Comparison of ENCODE assay signal across 15 cellular contexts in genomic region chr2:226477221-226478120, GRCh38.
DNase-seq lines count a peak whose midpoint lies in the region; ATAC-seq and TF ChIP-seq lines count a peak whose summit lies in the region.
"Had no signal": no experiment of that assay in that cellular context is flagged by ENCODE, and none has a peak within 500 bp of the region (broad histone marks: within the 10 kb centered on the region; RNA-seq: fewer than 3 reads in every experiment).

No MANE protein-coding gene starts in this region.

- H3K4me2 ChIP-seq in HCT116 (ENCODE audit: low read length) (peak overlapping the region; percentile 64), mesendoderm (ENCODE audit: low read length) (no peak overlapping the region)
- H3K4me2 ChIP-seq: BLaER1 treated with 17β-estradiol and CSF1 and Interleukin-3, amounts not matched to agents 10 nM and 100 nM had no signal

- DNase-seq in HCT116 (ENCODE audit: low read depth, low spot score), result no peak
- no peak for DNase-seq in coronary artery (ENCODE audit: low spot score)
- DNase-seq in mesendoderm, result peak; percentile 11
- no peak for DNase-seq in stomach
- no peak for DNase-seq in stimulated activated CD4-positive, alpha-beta T cell treated with anti-CD3 and anti-CD28 coated beads, Interleukin-12 subunit alpha, Interleukin-12 subunit beta, amount 100 ng/mL, for 4 hours
- DNase-seq in NCI-H82 treated with DMSO at 0.1 percent for 48 hours (lab: John Stamatoyannopoulos, UW; ENCODE audit: unreplicated experiment), result no peak
- no peak for DNase-seq in activated naive CD8-positive, alpha-beta T cell treated with anti-CD3 and anti-CD28 coated beads for 36 hours
- DNase-seq: effector memory CD8-positive, alpha-beta T cell; naive B cell; NCI-H1694 treated with DMSO at 0.1 percent for 48 hours; stimulated activated CD4-positive, alpha-beta T cell treated with anti-CD3 and anti-CD28 coated beads, Interleukin-4, amount 100 ng/mL, for 1 hour; T-helper 2 cell had no signal

- peak; percentile 56 for TF ChIP-seq EP300 in stomach (IDR thresholded peaks at IDR 0.05)

- WGBS in mesendoderm (ENCODE audit: extremely low coverage, insufficient coverage, low lambda C conversion rate), result no CpG with 5 or more reads among the region's 10 CpGs
- WGBS in stomach, 5 donors, result 55 to 75% (median 58%) methylated on average over 10 of the region's 10 CpGs

- H3K27ac ChIP-seq in HCT116 (ENCODE audit: low read depth, low read length) (peak overlapping the region; percentile 90), coronary artery (peak overlapping the region; percentile 47 to 75), mesendoderm (ENCODE audit: low read depth, low read length) (peak overlapping the region; percentile 58), stomach (peak overlapping the region in 4 of 5 donors; percentile 57 to 85 (median 76))
- H3K27ac ChIP-seq: BLaER1 treated with 17β-estradiol and CSF1 and Interleukin-3, amounts not matched to agents 10 nM and 100 nM had no signal

- no peaks in the 10 kb centered on the region for H3K79me1 ChIP-seq in mesendoderm (ENCODE audit: low read length)

- no peaks in the 10 kb centered on the region for H4K20me1 ChIP-seq in HCT116 (ENCODE audit: insufficient read depth)
- H4K20me1 ChIP-seq: BLaER1 treated with 17β-estradiol and CSF1 and Interleukin-3, amounts not matched to agents 10 nM and 100 nM had no signal

- TF ChIP-seq CTCF in HCT116 (IDR thresholded peaks at IDR 0.05 in 2 of 3, conservative IDR thresholded peaks at IDR 0.05 in 1 of 3; ENCODE audit: borderline replicate concordance in 1 of 3, insufficient read depth in 1 of 3, low read depth in 2 of 3, low read length in 2 of 3), result no peak
- TF ChIP-seq CTCF in coronary artery (IDR thresholded peaks at IDR 0.05), result no peak
- no peak for TF ChIP-seq CTCF in stomach (IDR thresholded peaks at IDR 0.05)

- TF ChIP-seq POLR2A in HCT116 (IDR thresholded peaks at IDR 0.05; ENCODE audit: borderline replicate concordance, extremely low read depth, insufficient read depth, insufficient read length) (no peak), stomach (IDR thresholded peaks at IDR 0.05) (no peak)

- H3K18ac ChIP-seq in mesendoderm (ENCODE audit: low read length), result peak overlapping the region; percentile 75

- no peak overlapping the region for H3K56ac ChIP-seq in mesendoderm (ENCODE audit: low read length)

- H3K9me3 ChIP-seq in HCT116 (ENCODE audit: control insufficient read depth in 1 of 2, insufficient read depth in 1 of 2, low read depth in 1 of 2, low read length in 2 of 2) (no peaks in the 10 kb centered on the region; a peak in 1 of 4 replicates), stomach (no peaks in the 10 kb centered on the region)

- H3K4ac ChIP-seq in mesendoderm (ENCODE audit: low read depth, low read length), result peak overlapping the region; percentile 59

- ATAC-seq in HCT116, result no peak
- ATAC-seq in GM19463 (IDR thresholded peaks at IDR 0.05; ENCODE audit: unreplicated experiment), result no peak
- ATAC-seq: effector memory CD8-positive, alpha-beta T cell had no signal

- peaks cover 8% of the 10 kb centered on the region for H3K27me3 Mint-ChIP-seq in activated naive CD8-positive, alpha-beta T cell treated with anti-CD3 and anti-CD28 coated beads for 36 hours
- H3K27me3 Mint-ChIP-seq: activated naive CD4-positive, alpha-beta T cell treated with anti-CD3 and anti-CD28 coated beads, Interleukin-2, amount 50 U/mL, for 24 hours had no signal

- CTCF ChIA-PET in HCT116 (lab: Charles Lee), result no interaction called here

- H3K4me3 ChIP-seq in HCT116 (replicated peaks in 1 of 2; ENCODE audit: low read depth in 1 of 2, low read length in 2 of 2) (no peak overlapping the region), coronary artery (no peak overlapping the region), mesendoderm (ENCODE audit: low read length) (no peak overlapping the region), stomach (no peak overlapping the region)
- H3K4me3 ChIP-seq: BLaER1 treated with 17β-estradiol and CSF1 and Interleukin-3, amounts not matched to agents 10 nM and 100 nM had no signal

- no peak overlapping the region for H2BK5ac ChIP-seq in mesendoderm (ENCODE audit: low read length)

- intact Hi-C loops in HCT116 (cut with micrococcal nuclease) (no loop called here), stomach (cut with DNase I; ENCODE audit: low total_unique reads) (no loop called here)

- H3K9ac ChIP-seq in HCT116 (ENCODE audit: low read length) (peak overlapping the region; percentile 61), mesendoderm (ENCODE audit: low read length) (no peak overlapping the region)
- H3K9ac ChIP-seq: BLaER1 treated with 17β-estradiol and CSF1 and Interleukin-3, amounts not matched to agents 10 nM and 100 nM had no signal

- no peaks in the 10 kb centered on the region for H3K36me3 Mint-ChIP-seq in activated naive CD8-positive, alpha-beta T cell treated with anti-CD3 and anti-CD28 coated beads for 36 hours
- H3K36me3 Mint-ChIP-seq: activated naive CD4-positive, alpha-beta T cell treated with anti-CD3 and anti-CD28 coated beads, Interleukin-2, amount 50 U/mL, for 24 hours; naive B cell had no signal

- peaks cover 44 to 81% of the 10 kb centered on the region in 2 experiments for H3K4me1 ChIP-seq in HCT116 (ENCODE audit: control insufficient read depth in 1 of 2, insufficient read depth in 2 of 2, low read length in 2 of 2)
- H3K4me1 ChIP-seq in mesendoderm (ENCODE audit: control insufficient read depth, low read depth, low read length), result peaks cover 2% of the 10 kb centered on the region
- peaks cover 0 to 32% (median 21%) of the 10 kb centered on the region in 4 donors for H3K4me1 ChIP-seq in stomach
- H3K4me1 ChIP-seq: BLaER1 treated with 17β-estradiol and CSF1 and Interleukin-3, amounts not matched to agents 10 nM and 100 nM had no signal

- peaks cover 0 to 10% of the 10 kb centered on the region in 2 experiments; a peak in 1 of 4 replicates for H3K36me3 ChIP-seq in HCT116 (ENCODE audit: control insufficient read depth in 1 of 2, insufficient read depth in 2 of 2, low read length in 2 of 2)
- H3K36me3 ChIP-seq in mesendoderm (ENCODE audit: control insufficient read depth, insufficient read depth, low read length), result no peaks in the 10 kb centered on the region
- no peaks in the 10 kb centered on the region for H3K36me3 ChIP-seq in stomach
- H3K36me3 ChIP-seq: BLaER1 treated with 17β-estradiol and CSF1 and Interleukin-3, amounts not matched to agents 10 nM and 100 nM had no signal

- H2BK15ac ChIP-seq in mesendoderm (replicated peaks; ENCODE audit: low read depth), result peak overlapping the region; percentile 96

- H3K4me3 Mint-ChIP-seq in activated naive CD8-positive, alpha-beta T cell treated with anti-CD3 and anti-CD28 coated beads for 36 hours, result no peak overlapping the region
- H3K4me3 Mint-ChIP-seq: activated naive CD4-positive, alpha-beta T cell treated with anti-CD3 and anti-CD28 coated beads, Interleukin-2, amount 50 U/mL, for 24 hours; effector memory CD8-positive, alpha-beta T cell; naive B cell had no signal

- no peaks in the 10 kb centered on the region for H3K4me1 Mint-ChIP-seq in activated naive CD8-positive, alpha-beta T cell treated with anti-CD3 and anti-CD28 coated beads for 36 hours
- H3K4me1 Mint-ChIP-seq: activated naive CD4-positive, alpha-beta T cell treated with anti-CD3 and anti-CD28 coated beads, Interleukin-2, amount 50 U/mL, for 24 hours; naive B cell had no signal

- no peak overlapping the region for H3K27ac Mint-ChIP-seq in activated naive CD8-positive, alpha-beta T cell treated with anti-CD3 and anti-CD28 coated beads for 36 hours
- H3K27ac Mint-ChIP-seq: activated naive CD4-positive, alpha-beta T cell treated with anti-CD3 and anti-CD28 coated beads, Interleukin-2, amount 50 U/mL, for 24 hours; effector memory CD8-positive, alpha-beta T cell; naive B cell had no signal

- no peak overlapping the region for H4K5ac ChIP-seq in mesendoderm (ENCODE audit: low read length)

- H4K8ac ChIP-seq in mesendoderm (ENCODE audit: low read depth, low read length), result no peak overlapping the region

- peak overlapping the region; percentile 49 for H2BK120ac ChIP-seq in mesendoderm (ENCODE audit: low read depth, low read length)

- H3K79me2 ChIP-seq in HCT116 (ENCODE audit: insufficient read depth, low read length), result no peaks in the 10 kb centered on the region
- no peaks in the 10 kb centered on the region for H3K79me2 ChIP-seq in mesendoderm (ENCODE audit: control insufficient read depth, insufficient read depth, low read length)

- RAD21 ChIA-PET in HCT116 (lab: Charles Lee; ENCODE audit: low non-redundant PET in 1 of 2, low total read pairs in 2 of 2, uncharacterized antibody in 2 of 2, unreplicated experiment in 2 of 2), result no interaction called here

- H3K9me2 ChIP-seq in HCT116 (ENCODE audit: insufficient read depth), result no peaks in the 10 kb centered on the region

- H3K9me3 Mint-ChIP-seq in activated naive CD8-positive, alpha-beta T cell treated with anti-CD3 and anti-CD28 coated beads for 36 hours, result no peaks in the 10 kb centered on the region
- H3K9me3 Mint-ChIP-seq: activated naive CD4-positive, alpha-beta T cell treated with anti-CD3 and anti-CD28 coated beads, Interleukin-2, amount 50 U/mL, for 24 hours had no signal

- no peak overlapping the region for H2AK5ac ChIP-seq in mesendoderm (ENCODE audit: low read length)

- no peak overlapping the region for H3K23ac ChIP-seq in mesendoderm (ENCODE audit: low read length)

- BruUV-seq in HCT116 (replicated peaks; lab: Mats Ljungman, UMichigan), result TSS peak; percentile 41

- H3K27me3 ChIP-seq in HCT116 (ENCODE audit: insufficient read depth, low read length) (no peaks in the 10 kb centered on the region), mesendoderm (ENCODE audit: insufficient read depth, low read length, poor library complexity) (no peaks in the 10 kb centered on the region), stomach (no peaks in the 10 kb centered on the region)
- H3K27me3 ChIP-seq: BLaER1 treated with 17β-estradiol and CSF1 and Interleukin-3, amounts not matched to agents 10 nM and 100 nM had no signal

- POLR2A ChIA-PET in HCT116 (lab: Charles Lee), result interaction anchor here (0.9 to 1.2 kb wide), 3 partner anchors 14 to 263 kb away, joined by 3 read pairs; no protein-coding TSS in a partner anchor

- peak overlapping the region; percentile 44 for H2AFZ ChIP-seq in HCT116 (ENCODE audit: low read depth, low read length, poor library complexity, severe bottlenecking)

- TF ChIP-seq RAD21 in HCT116 (IDR thresholded peaks at IDR 0.05; ENCODE audit: low read depth), result no peak

TF ChIP-seq in HCT116, 20 proteins besides CTCF, POLR2A, EP300 and RAD21 (continues in another document):
- TF ChIP-seq SRF (IDR thresholded peaks at IDR 0.05; ENCODE audit: low read depth) (no peak), CEBPB (IDR thresholded peaks at IDR 0.05; ENCODE audit: low read depth) (no peak), EZH2 (IDR thresholded peaks at IDR 0.05) (no peak), JUND (IDR thresholded peaks at IDR 0.05) (no peak), MAX (IDR thresholded peaks at IDR 0.05) (no peak), EGR1 (IDR thresholded peaks at IDR 0.05; ENCODE audit: low read depth) (no peak), ELF1 (IDR thresholded peaks at IDR 0.05; ENCODE audit: borderline replicate concordance, low read depth) (no peak), ZFX (IDR thresholded peaks at IDR 0.05) (no peak)
